Comparison of ENCODE assay signal across 31 cellular contexts in genomic region chr11:93505703-93506102, GRCh38.
"Had no signal": no experiment of that assay in that cellular context is flagged by ENCODE, and none has a peak within 500 bp of the region (broad histone marks: within the 10 kb centered on the region; RNA-seq: fewer than 3 reads in every experiment).

No MANE protein-coding gene starts in this region.

- H3K4me3 Mint-ChIP-seq: naive thymus-derived CD8-positive, alpha-beta T cell; natural killer cell treated with Interleukin-12 subunit alpha and Interleukin-12 subunit beta and Interleukin-15 and Interleukin-18, amount 100 ng/mL, for 72 hours; nephron progenitor cell; neural crest cell; stimulated activated memory B cell treated with anti-CD40 and anti-IgM and Interleukin-4, amounts not matched to agents 10 μg/mL and 1 μg/mL and 100 μg/mL, for 72 hours; stimulated activated naive CD8-positive, alpha-beta T cell treated with anti-CD3 and anti-CD28 coated beads, Interleukin-15, amount 100 ng/mL, for 72 hours; type B pancreatic cell had no signal

- H3K27ac ChIP-seq: ovary, parathyroid adenoma, psoas muscle, skin epidermis, spleen, suprapubic skin, testis, tibial artery, transverse colon, upper lobe of right lung, uterus had no signal

- H3K36me3 ChIP-seq: ovary, spleen, suprapubic skin, tibial artery, transverse colon, upper lobe of right lung, uterus had no signal

- H3K27me3 ChIP-seq: ovary, spleen, suprapubic skin, testis, tibial artery, transverse colon, upper lobe of right lung, uterus had no signal

- H3K4me1 ChIP-seq: parathyroid adenoma, psoas muscle, suprapubic skin, testis, transverse colon, upper lobe of right lung, uterus had no signal

- H3K9me3 ChIP-seq: ovary, psoas muscle, suprapubic skin, testis, transverse colon, upper lobe of right lung, uterus had no signal

- DNase-seq: naive thymus-derived CD8-positive, alpha-beta T cell; nephron progenitor cell; occipital lobe; ovary; posterior cingulate gyrus; psoas muscle; right cardiac atrium; spleen; stimulated activated CD4-positive, alpha-beta T cell treated with anti-CD3 and anti-CD28 coated beads, Interleukin-12 subunit alpha, Interleukin-12 subunit beta, amount 100 ng/mL, for 4 hours; stimulated activated CD4-positive, alpha-beta T cell treated with anti-CD3 and anti-CD28 coated beads, Interleukin-1b, Interleukin-23, amount 100 ng/mL, for 48 hours; stimulated activated CD4-positive, alpha-beta T cell treated with anti-CD3 and anti-CD28 coated beads, Interleukin-4, amount 100 ng/mL, for 1 hour; stimulated activated CD4-positive, alpha-beta T cell treated with anti-CD3 and anti-CD28 coated beads, Interleukin-4, amount 100 ng/mL, for 4 hours; stimulated activated CD8-positive, alpha-beta memory T cell treated with anti-CD3 and anti-CD28 coated beads, Interleukin-4, amount 100 ng/mL, for 48 hours; stimulated activated naive CD4-positive, alpha-beta T cell; stimulated activated naive CD8-positive, alpha-beta T cell treated with anti-CD3 and anti-CD28 coated beads, Interleukin-15, amount 100 ng/mL, for 72 hours; stimulated activated naive CD8-positive, alpha-beta T cell treated with anti-CD3 and anti-CD28 coated beads, Interleukin-15, Interleukin-2, amounts not matched to agents 100 U/mL and 50 U/mL, for 24 hours; substantia nigra; testis; tibial artery; transverse colon; upper lobe of right lung; uterus had no signal

- H3K4me3 ChIP-seq: ovary, psoas muscle, skin epidermis, smooth muscle cell, spleen, suprapubic skin, testis, tibial artery, transverse colon, upper lobe of right lung, uterus had no signal

- H3K4me2 ChIP-seq: smooth muscle cell had no signal

- H3K9ac ChIP-seq: parathyroid adenoma had no signal

- H3K9me3 Mint-ChIP-seq: natural killer cell treated with Interleukin-12 subunit alpha and Interleukin-12 subunit beta and Interleukin-15 and Interleukin-18, amount 100 ng/mL, for 72 hours had no signal

- H3K27ac Mint-ChIP-seq: natural killer cell treated with Interleukin-12 subunit alpha and Interleukin-12 subunit beta and Interleukin-15 and Interleukin-18, amount 100 ng/mL, for 72 hours; nephron progenitor cell; progenitor cell of endocrine pancreas; stimulated activated memory B cell treated with anti-CD40 and anti-IgM and Interleukin-4, amounts not matched to agents 10 μg/mL and 1 μg/mL and 100 μg/mL, for 72 hours; stimulated activated naive CD8-positive, alpha-beta T cell treated with anti-CD3 and anti-CD28 coated beads, Interleukin-15, amount 100 ng/mL, for 72 hours; type B pancreatic cell had no signal

- H3K4me1 Mint-ChIP-seq: naive thymus-derived CD8-positive, alpha-beta T cell; nephron progenitor cell; neural crest cell; stimulated activated memory B cell treated with anti-CD40 and anti-IgM and Interleukin-4, amounts not matched to agents 10 μg/mL and 1 μg/mL and 100 μg/mL, for 72 hours; stimulated activated naive CD8-positive, alpha-beta T cell treated with anti-CD3 and anti-CD28 coated beads, Interleukin-15, amount 100 ng/mL, for 72 hours had no signal

- H2AFZ ChIP-seq: parathyroid adenoma had no signal

- H3K27me3 Mint-ChIP-seq: naive thymus-derived CD8-positive, alpha-beta T cell; natural killer cell treated with Interleukin-12 subunit alpha and Interleukin-12 subunit beta and Interleukin-15 and Interleukin-18, amount 100 ng/mL, for 72 hours; progenitor cell of endocrine pancreas; stimulated activated memory B cell treated with anti-CD40 and anti-IgM and Interleukin-4, amounts not matched to agents 10 μg/mL and 1 μg/mL and 100 μg/mL, for 72 hours; stimulated activated naive CD8-positive, alpha-beta T cell treated with anti-CD3 and anti-CD28 coated beads, Interleukin-15, amount 100 ng/mL, for 72 hours; type B pancreatic cell had no signal
